In genomic region chr13:35164324-35164932, GRCh38 we compare ENCODE assay signal across 8 cellular contexts.
A peak's percentile ranks its signal among the peaks of the same experiment; 100 is the strongest.
DNase-seq lines count a peak whose midpoint lies in the region; ATAC-seq and TF ChIP-seq lines count a peak whose summit lies in the region.

No MANE protein-coding gene starts in this region.

- H3K27ac ChIP-seq in KMS-11 (no peak overlapping the region), esophagus squamous epithelium (no peak overlapping the region), osteoblast (ENCODE audit: low read depth, low read length) (no peak overlapping the region)

- intact Hi-C loops in activated CD4-positive, alpha-beta T cell treated with anti-CD3 and anti-CD28 coated beads for 36 hours (cut with DNase I, micrococcal nuclease) = loop anchor here (5.0 to 10.0 kb wide), 4 partner anchors 1230 to 1940 kb away; no protein-coding TSS in a partner anchor
- intact Hi-C loops in activated CD4-positive, alpha-beta T cell treated with anti-CD3 and anti-CD28 coated beads, Interleukin-2, amount 10 ng/mL, durations not matched to agents 24 days and 14 days (cut with micrococcal nuclease) = loop anchor here (5.0 to 10.0 kb wide), 4 partner anchors 1010 to 1937 kb away; no protein-coding TSS in a partner anchor
- intact Hi-C loops in esophagus squamous epithelium (cut with DNase I) = no loop called here

- peaks cover 7% of the 10 kb centered on the region for H3K4me1 Mint-ChIP-seq in activated CD4-positive, alpha-beta T cell treated with anti-CD3 and anti-CD28 coated beads for 36 hours
- peaks cover 8% of the 10 kb centered on the region for H3K4me1 Mint-ChIP-seq in activated CD4-positive, alpha-beta T cell treated with anti-CD3 and anti-CD28 coated beads, Interleukin-2, amount 10 ng/mL, durations not matched to agents 24 days and 14 days

- no peak for DNase-seq in activated CD4-positive, alpha-beta T cell treated with anti-CD3 and anti-CD28 coated beads for 36 hours
- DNase-seq in activated CD4-positive, alpha-beta T cell treated with anti-CD3 and anti-CD28 coated beads, Interleukin-2, amount 10 ng/mL, durations not matched to agents 24 days and 14 days = no peak
- DNase-seq in H7 = peak; percentile 1
- peak; percentile 74 for DNase-seq in RKO (ENCODE audit: low spot score)
- DNase-seq in esophagus squamous epithelium (lab: John Stamatoyannopoulos, UW) = no peak
- no peak for DNase-seq in osteoblast (ENCODE audit: insufficient read length, low spot score, missing footprints)
- DNase-seq in activated CD8-positive, alpha-beta memory T cell treated with anti-CD3 and anti-CD28 coated beads, Interleukin-2, amount 50 U/mL, for 48 hours = no peak

- H3K36me3 ChIP-seq in H7 (replicated peaks; ENCODE audit: control insufficient read depth, insufficient read depth, low read length) = no peaks in the 10 kb centered on the region
- no peaks in the 10 kb centered on the region for H3K36me3 ChIP-seq in KMS-11 (ENCODE audit: insufficient read depth)
- no peaks in the 10 kb centered on the region for H3K36me3 ChIP-seq in esophagus squamous epithelium
- H3K36me3 ChIP-seq in osteoblast (ENCODE audit: insufficient read depth, low read length) = no peaks in the 10 kb centered on the region

- CTCF ChIA-PET in activated CD4-positive, alpha-beta T cell treated with anti-CD3 and anti-CD28 coated beads for 36 hours (lab: Charles Lee) = interaction anchor here (0.6 to 1.4 kb wide), 12 partner anchors 8 to 654 kb away, joined by 3 to 6 read pairs (median 3); no protein-coding TSS in a partner anchor

- POLR2A ChIA-PET in activated CD4-positive, alpha-beta T cell treated with anti-CD3 and anti-CD28 coated beads for 36 hours (lab: Charles Lee) = interaction anchor here (0.5 kb wide), 1 partner anchor 938 kb away, joined by 3 read pairs; no protein-coding TSS in a partner anchor

- H3K4me2 ChIP-seq in KMS-11 = no peak overlapping the region
- H3K4me2 ChIP-seq in osteoblast (ENCODE audit: insufficient read depth, low read length) = no peak overlapping the region

- H3K9me3 ChIP-seq in esophagus squamous epithelium (no peaks in the 10 kb centered on the region), osteoblast (ENCODE audit: low read depth, low read length) (no peaks in the 10 kb centered on the region)

- H4K20me1 ChIP-seq in KMS-11 (ENCODE audit: insufficient read depth) (no peaks in the 10 kb centered on the region), osteoblast (ENCODE audit: insufficient read depth, low read length) (no peaks in the 10 kb centered on the region)

- no peak overlapping the region for H2AFZ ChIP-seq in KMS-11 (ENCODE audit: low read depth)
- H2AFZ ChIP-seq in osteoblast (ENCODE audit: low read length) = no peak overlapping the region

- ATAC-seq in activated CD4-positive, alpha-beta T cell treated with anti-CD3 and anti-CD28 coated beads for 36 hours = peak; percentile 55

- H3K27me3 ChIP-seq in H7 (ENCODE audit: control insufficient read depth, insufficient read depth, low read length) = no peaks in the 10 kb centered on the region
- H3K27me3 ChIP-seq in KMS-11 (ENCODE audit: insufficient read depth, low read depth) = no peaks in the 10 kb centered on the region
- H3K27me3 ChIP-seq in esophagus squamous epithelium = no peaks in the 10 kb centered on the region
- no peaks in the 10 kb centered on the region for H3K27me3 ChIP-seq in osteoblast (ENCODE audit: insufficient read depth, low read length)

- H3K4me3 Mint-ChIP-seq in activated CD4-positive, alpha-beta T cell treated with anti-CD3 and anti-CD28 coated beads for 36 hours = no peak overlapping the region
- no peak overlapping the region for H3K4me3 Mint-ChIP-seq in activated CD4-positive, alpha-beta T cell treated with anti-CD3 and anti-CD28 coated beads, Interleukin-2, amount 10 ng/mL, durations not matched to agents 24 days and 14 days

- TF ChIP-seq POLR2A in esophagus squamous epithelium (IDR thresholded peaks at IDR 0.05) = no peak

- H3K79me2 ChIP-seq in KMS-11 (ENCODE audit: insufficient read depth, low read depth) (no peaks in the 10 kb centered on the region), osteoblast (ENCODE audit: insufficient read depth, low read length) (no peaks in the 10 kb centered on the region)

- H3K4me1 ChIP-seq in KMS-11 (ENCODE audit: low read depth, poor library complexity, severe bottlenecking) (peaks cover 30% of the 10 kb centered on the region), esophagus squamous epithelium (no peaks in the 10 kb centered on the region), osteoblast (ENCODE audit: insufficient read depth, low read length) (no peaks in the 10 kb centered on the region)

- no peaks in the 10 kb centered on the region for H3K9me3 Mint-ChIP-seq in activated CD4-positive, alpha-beta T cell treated with anti-CD3 and anti-CD28 coated beads for 36 hours (ENCODE audit: low read depth)
- H3K9me3 Mint-ChIP-seq in activated CD4-positive, alpha-beta T cell treated with anti-CD3 and anti-CD28 coated beads, Interleukin-2, amount 10 ng/mL, durations not matched to agents 24 days and 14 days = no peaks in the 10 kb centered on the region

- no peak overlapping the region for H3K27ac Mint-ChIP-seq in activated CD4-positive, alpha-beta T cell treated with anti-CD3 and anti-CD28 coated beads for 36 hours
- no peak overlapping the region for H3K27ac Mint-ChIP-seq in activated CD4-positive, alpha-beta T cell treated with anti-CD3 and anti-CD28 coated beads, Interleukin-2, amount 10 ng/mL, durations not matched to agents 24 days and 14 days

- H3K27me3 Mint-ChIP-seq in activated CD4-positive, alpha-beta T cell treated with anti-CD3 and anti-CD28 coated beads for 36 hours = no peaks in the 10 kb centered on the region
- H3K27me3 Mint-ChIP-seq in activated CD4-positive, alpha-beta T cell treated with anti-CD3 and anti-CD28 coated beads, Interleukin-2, amount 10 ng/mL, durations not matched to agents 24 days and 14 days = no peaks in the 10 kb centered on the region

- peak; percentile 64 for TF ChIP-seq CTCF in KMS-11 (conservative IDR thresholded peaks at IDR 0.05; ENCODE audit: low read depth, low read length)
- TF ChIP-seq CTCF in esophagus squamous epithelium (IDR thresholded peaks at IDR 0.05) = peak; percentile 32 to 62 (median 55)
- TF ChIP-seq CTCF in osteoblast (IDR thresholded peaks at IDR 0.05; ENCODE audit: extremely low read depth, low read depth, low read length) = peak; percentile 58

- no peak overlapping the region for H3K9ac ChIP-seq in KMS-11

- no peaks in the 10 kb centered on the region for H3K36me3 Mint-ChIP-seq in activated CD4-positive, alpha-beta T cell treated with anti-CD3 and anti-CD28 coated beads for 36 hours (ENCODE audit: low read depth)
- H3K36me3 Mint-ChIP-seq in activated CD4-positive, alpha-beta T cell treated with anti-CD3 and anti-CD28 coated beads, Interleukin-2, amount 10 ng/mL, durations not matched to agents 24 days and 14 days (ENCODE audit: low read depth) = no peaks in the 10 kb centered on the region

- H3K4me3 ChIP-seq in H7 (ENCODE audit: insufficient read depth, low read depth, low read length) = no peak overlapping the region
- no peak overlapping the region for H3K4me3 ChIP-seq in KMS-11 (IDR thresholded peaks at IDR 0.05; ENCODE audit: insufficient read depth, low read depth, low read length)
- H3K4me3 ChIP-seq in esophagus squamous epithelium = no peak overlapping the region
- no peak overlapping the region for H3K4me3 ChIP-seq in osteoblast (ENCODE audit: insufficient read depth, low read length)

Comparison
In these comparisons a context has a peak if more than half of its experiments do, and no peak if none do; other contexts are left out.
1. DNase-seq: peak in H7 (single experiment) and RKO (single experiment); none in activated CD4-positive, alpha-beta T cell treated with anti-CD3 and anti-CD28 coated beads for 36 hours (single experiment), activated CD4-positive, alpha-beta T cell treated with anti-CD3 and anti-CD28 coated beads, Interleukin-2, amount 10 ng/mL, durations not matched to agents 24 days and 14 days (single experiment), esophagus squamous epithelium (single experiment), osteoblast (single experiment) and activated CD8-positive, alpha-beta memory T cell treated with anti-CD3 and anti-CD28 coated beads, Interleukin-2, amount 50 U/mL, for 48 hours (single experiment).
2. Peak in every context shown above with its lines, with median percentiles within 50 percentile points of each other: CTCF ChIP-seq.